In genomic region chr7:876077-876971, GRCh38 we compare ENCODE assay signal across 2 cellular contexts.
A peak's percentile ranks its signal among the peaks of the same experiment; 100 is the strongest.
TF ChIP-seq lines count a peak whose summit lies in the region.

Gene GET4, plus strand, starts transcription at chr7:876554. Its CDS starts 92 bp downstream, at chr7:876646.

TF ChIP-seq in IMR-90, 13 proteins besides CTCF, POLR2A, EP300 and RAD21 (continued from another document):
- TF ChIP-seq MAZ (IDR thresholded peaks at IDR 0.05; ENCODE audit: borderline replicate concordance, low read depth, low read length) (peak; percentile 81; the same call in 1 of the 2 replicates), RCOR1 (IDR thresholded peaks at IDR 0.05; ENCODE audit: insufficient replicate concordance, low read length) (peak; percentile 95), MXI1 (IDR thresholded peaks at IDR 0.05; ENCODE audit: borderline replicate concordance, low read depth, low read length) (peak; percentile 95), CHD1 (IDR thresholded peaks at IDR 0.05; ENCODE audit: low read depth, low read length) (0 out of 2 replicates have a peak, but pooled peaks have one; percentile 52), MAFK (IDR thresholded peaks at IDR 0.05; ENCODE audit: low read depth, low read length) (peak; percentile 28; the same call in 1 of the 2 replicates), SMC3 (IDR thresholded peaks at IDR 0.05; ENCODE audit: low read depth, low read length) (no peak)
- TF ChIP-seq, protein P1, sequence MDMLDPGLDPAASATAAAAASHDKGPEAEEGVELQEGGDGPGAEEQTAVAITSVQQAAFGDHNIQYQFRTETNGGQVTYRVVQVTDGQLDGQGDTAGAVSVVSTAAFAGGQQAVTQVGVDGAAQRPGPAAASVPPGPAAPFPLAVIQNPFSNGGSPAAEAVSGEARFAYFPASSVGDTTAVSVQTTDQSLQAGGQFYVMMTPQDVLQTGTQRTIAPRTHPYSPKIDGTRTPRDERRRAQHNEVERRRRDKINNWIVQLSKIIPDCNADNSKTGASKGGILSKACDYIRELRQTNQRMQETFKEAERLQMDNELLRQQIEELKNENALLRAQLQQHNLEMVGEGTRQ (IDR thresholded peaks at IDR 0.05; ENCODE audit: low read depth, low read length): peak; percentile 98

TF ChIP-seq in PFSK-1, 5 proteins besides CTCF, POLR2A, EP300 and RAD21 (continued from another document):
- TF ChIP-seq, protein P2, sequence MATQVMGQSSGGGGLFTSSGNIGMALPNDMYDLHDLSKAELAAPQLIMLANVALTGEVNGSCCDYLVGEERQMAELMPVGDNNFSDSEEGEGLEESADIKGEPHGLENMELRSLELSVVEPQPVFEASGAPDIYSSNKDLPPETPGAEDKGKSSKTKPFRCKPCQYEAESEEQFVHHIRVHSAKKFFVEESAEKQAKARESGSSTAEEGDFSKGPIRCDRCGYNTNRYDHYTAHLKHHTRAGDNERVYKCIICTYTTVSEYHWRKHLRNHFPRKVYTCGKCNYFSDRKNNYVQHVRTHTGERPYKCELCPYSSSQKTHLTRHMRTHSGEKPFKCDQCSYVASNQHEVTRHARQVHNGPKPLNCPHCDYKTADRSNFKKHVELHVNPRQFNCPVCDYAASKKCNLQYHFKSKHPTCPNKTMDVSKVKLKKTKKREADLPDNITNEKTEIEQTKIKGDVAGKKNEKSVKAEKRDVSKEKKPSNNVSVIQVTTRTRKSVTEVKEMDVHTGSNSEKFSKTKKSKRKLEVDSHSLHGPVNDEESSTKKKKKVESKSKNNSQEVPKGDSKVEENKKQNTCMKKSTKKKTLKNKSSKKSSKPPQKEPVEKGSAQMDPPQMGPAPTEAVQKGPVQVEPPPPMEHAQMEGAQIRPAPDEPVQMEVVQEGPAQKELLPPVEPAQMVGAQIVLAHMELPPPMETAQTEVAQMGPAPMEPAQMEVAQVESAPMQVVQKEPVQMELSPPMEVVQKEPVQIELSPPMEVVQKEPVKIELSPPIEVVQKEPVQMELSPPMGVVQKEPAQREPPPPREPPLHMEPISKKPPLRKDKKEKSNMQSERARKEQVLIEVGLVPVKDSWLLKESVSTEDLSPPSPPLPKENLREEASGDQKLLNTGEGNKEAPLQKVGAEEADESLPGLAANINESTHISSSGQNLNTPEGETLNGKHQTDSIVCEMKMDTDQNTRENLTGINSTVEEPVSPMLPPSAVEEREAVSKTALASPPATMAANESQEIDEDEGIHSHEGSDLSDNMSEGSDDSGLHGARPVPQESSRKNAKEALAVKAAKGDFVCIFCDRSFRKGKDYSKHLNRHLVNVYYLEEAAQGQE (IDR thresholded peaks at IDR 0.05; ENCODE audit: insufficient read depth in 1 of 2, low read depth in 2 of 2, low read length in 2 of 2): peak; percentile 22 to 25; a peak in 1 of 4 replicates
